In genomic region chr9:129072171-129072570, GRCh38 we compare ENCODE assay signal across 1 cellular context.
TF ChIP-seq lines count a peak whose summit lies in the region.

No MANE protein-coding gene starts in this region.

TF ChIP-seq in K562, 482 proteins besides CTCF, POLR2A, EP300 and RAD21:
- no peak for TF ChIP-seq NFIC (IDR thresholded peaks at IDR 0.05)
- TF ChIP-seq USF1 (CRISPR knock-in tag; IDR thresholded peaks at IDR 0.05): 0 out of 2 replicates have a peak, but pooled peaks have one; percentile 2
